In genomic region chr1:19650416-19651140, GRCh38 we compare ENCODE assay signal across 11 cellular contexts. TPM values are rescaled to one million over a fixed set of nuclear protein-coding genes. Genes with fewer than 3 reads are reported as not detected.
A peak's percentile ranks its signal among the peaks of the same experiment; 100 is the strongest.
DNase-seq lines count a peak whose midpoint lies in the region; ATAC-seq and TF ChIP-seq lines count a peak whose summit lies in the region.
"Had no signal": no experiment of that assay in that cellular context is flagged by ENCODE, and none has a peak within 500 bp of the region (broad histone marks: within the 10 kb centered on the region; RNA-seq: fewer than 3 reads in every experiment).

No MANE protein-coding gene starts in this region.

- H3K36me3 ChIP-seq in GM23248 (ENCODE audit: low read depth) (no peaks in the 10 kb centered on the region), heart right ventricle (peaks cover 0 to 18% (median 0%) of the 10 kb centered on the region in 9 donors), sigmoid colon (peaks cover 0 to 8% (median 2%) of the 10 kb centered on the region in 4 donors)

- H3K27ac ChIP-seq in GM23248 (peak overlapping the region; percentile 91), adipose tissue (ENCODE audit: low read depth, low read length) (peak overlapping the region; percentile 6), heart right ventricle (peak overlapping the region; percentile 24 to 95 (median 76)), sigmoid colon (peak overlapping the region; percentile 81 to 97 (median 93))

- no peak overlapping the region for H2AFZ ChIP-seq in GM23248

- DNase-seq in GM23248 (peak; percentile 41), heart right ventricle (peak in 1 of 2 donors; percentile 46), sigmoid colon (no peak), MV-4-11 (lab: John Stamatoyannopoulos, UW) (no peak), KBM-7 (no peak)
- no peak for DNase-seq in activated CD4-positive, alpha-beta T cell treated with anti-CD3 and anti-CD28 coated beads, Interleukin-2, amount 50 U/mL, for 1 hour
- DNase-seq: activated CD4-positive, CD25-positive, alpha-beta regulatory T cell; foreskin melanocyte had no signal

- 28 to 32% methylated on average over 12 of the region's 12 CpGs for WGBS in GM23248 (ENCODE audit: low coverage in 1 of 2, low lambda C conversion rate in 2 of 2, missing lambda C conversion rate in 2 of 2), 2 experiments
- WGBS in adipose tissue, 3 donors = 27 to 29% (median 29%) methylated on average over 12 of the region's 12 CpGs
- WGBS in heart right ventricle, 2 donors = 36 to 46% methylated on average over 12 of the region's 12 CpGs
- 16 to 43% methylated on average over 12 of the region's 12 CpGs for WGBS in sigmoid colon, 2 donors

- peak overlapping the region; percentile 7; the same call in 1 of the 2 replicates for H3K4me3 ChIP-seq in GM23248
- peak overlapping the region in 5 of 10 donors; percentile 9 to 23 (median 18) for H3K4me3 ChIP-seq in heart right ventricle
- H3K4me3 ChIP-seq in sigmoid colon = peak overlapping the region in 1 of 4 donors; percentile 7

- peaks cover 99% of the 10 kb centered on the region for H3K79me2 ChIP-seq in GM23248 (ENCODE audit: insufficient read depth)

- peak overlapping the region; percentile 49 for H3K4me2 ChIP-seq in GM23248 (ENCODE audit: unreplicated experiment)

- in situ Hi-C loops in GM23248 (cut with MboI) (no loop called here), KBM-7 (cut with MboI; ENCODE audit: low pct_unique_long_range_greater_than_20kb, low sequenced_read_pairs) (no loop called here)

- no peak for TF ChIP-seq POLR2A in sigmoid colon (IDR thresholded peaks at IDR 0.05)

- TF ChIP-seq EP300 in sigmoid colon (IDR thresholded peaks at IDR 0.05) = no peak

- no peaks in the 10 kb centered on the region for H4K20me1 ChIP-seq in GM23248 (ENCODE audit: insufficient read depth)

- H3F3A ChIP-seq in GM23248 (ENCODE audit: insufficient read depth) = peaks cover 26% of the 10 kb centered on the region

- H3K9ac ChIP-seq in GM23248 = peak overlapping the region; percentile 41

- no peaks in the 10 kb centered on the region for H3K9me2 ChIP-seq in GM23248 (ENCODE audit: insufficient read depth)

- H3K27me3 ChIP-seq in GM23248 (replicated peaks; ENCODE audit: insufficient read depth) = no peaks in the 10 kb centered on the region
- H3K27me3 ChIP-seq in heart right ventricle = peaks cover 0 to 15% (median 0%) of the 10 kb centered on the region in 7 donors
- H3K27me3 ChIP-seq in sigmoid colon = no peaks in the 10 kb centered on the region

- intact Hi-C loops in heart right ventricle (cut with DNase I) (loop anchor here (2.0 to 10.0 kb wide), 13 partner anchors 163 to 396 kb away; partner anchors contain the start of genes EMC1 (in 5 of the 10), MRTO4 (in 5 of the 10) and CAPZB (in 2 of the 10)), sigmoid colon (cut with DNase I) (loop anchor here (2.0 kb wide), 2 partner anchors 260 to 306 kb away; no protein-coding TSS in a partner anchor)

- ATAC-seq in heart right ventricle (peak in 7 of 8 donors; percentile 6 to 43 (median 25)), HG02884 (IDR thresholded peaks at IDR 0.05; ENCODE audit: unreplicated experiment) (no peak)

- no peak for TF ChIP-seq CTCF in heart right ventricle (IDR thresholded peaks at IDR 0.05)
- no peak for TF ChIP-seq CTCF in sigmoid colon (IDR thresholded peaks at IDR 0.05)

- H3K9me3 ChIP-seq in GM23248 (ENCODE audit: low read depth) (no peaks in the 10 kb centered on the region), heart right ventricle (no peaks in the 10 kb centered on the region), sigmoid colon (no peaks in the 10 kb centered on the region)

- H3K4me1 ChIP-seq in GM23248 (ENCODE audit: insufficient read depth) (peaks cover 50% of the 10 kb centered on the region), heart right ventricle (peaks cover 25 to 100% (median 71%) of the 10 kb centered on the region in 9 donors), sigmoid colon (peaks cover 0 to 78% (median 69%) of the 10 kb centered on the region in 4 donors)

RNA-seq across cellular contexts. Expression of gene NBL1, which starts 6.5 kb away (rescaled TPM):
- total RNA-seq in GM23248 (2014; rRNA removed; shearing (Covaris generic)) = 201 and 290 TPM in 2 replicates
- polyA plus RNA-seq in GM23248 (2016; fragmentation: Nextera tagmentation; extraction: Ambion mirVana) = 239 and 259 TPM in 2 replicates
- polyA plus RNA-seq in adipose tissue = 100 to 1,000 TPM in 1 of 3 donors, 10 to 100 TPM in 2; 11.3 to 163 (median 85.8) TPM
- total RNA-seq in heart right ventricle = 10 to 100 TPM; 18.5 to 48.7 (median 35.1) TPM
- 10 to 100 TPM; 47.9 to 48.5 TPM for polyA plus RNA-seq in heart right ventricle
- 100 to 1,000 TPM in 2 of 4 donors, 10 to 100 TPM in 2; 64.1 to 128 (median 87.6) TPM for total RNA-seq in sigmoid colon
- 100 to 1,000 TPM; 245 to 394 (median 260) TPM for polyA plus RNA-seq in sigmoid colon

RNA-seq across cellular contexts. Expression of gene HTR6, which starts 14.1 kb away (rescaled TPM):
- total RNA-seq in GM23248 (2014; rRNA removed; shearing (Covaris generic)) = not detected in 2 replicates
- polyA plus RNA-seq in GM23248 (2016; fragmentation: Nextera tagmentation; extraction: Ambion mirVana) = 0.09 TPM in 1 of 2 replicates, not detected in the other
- polyA plus RNA-seq in adipose tissue = not detected
- not detected for total RNA-seq in heart right ventricle
- not detected for polyA plus RNA-seq in heart right ventricle
- not detected for total RNA-seq in sigmoid colon
- polyA plus RNA-seq in sigmoid colon = under 1 TPM in 1 of 3 donors, not detected in 2; 0.15 TPM
- total RNA-seq: naive thymus-derived CD8-positive, alpha-beta T cell had no signal

Comparison
In these comparisons a context has a peak if more than half of its experiments do, and no peak if none do; other contexts are left out.
1. H3K27ac ChIP-seq: peak in every context shown above with its lines; median percentile 93 in sigmoid colon; 91 in GM23248; 76 in heart right ventricle; 6 in adipose tissue.